24 cellular contexts compared by ENCODE assay signal in the genomic region with DNA sequence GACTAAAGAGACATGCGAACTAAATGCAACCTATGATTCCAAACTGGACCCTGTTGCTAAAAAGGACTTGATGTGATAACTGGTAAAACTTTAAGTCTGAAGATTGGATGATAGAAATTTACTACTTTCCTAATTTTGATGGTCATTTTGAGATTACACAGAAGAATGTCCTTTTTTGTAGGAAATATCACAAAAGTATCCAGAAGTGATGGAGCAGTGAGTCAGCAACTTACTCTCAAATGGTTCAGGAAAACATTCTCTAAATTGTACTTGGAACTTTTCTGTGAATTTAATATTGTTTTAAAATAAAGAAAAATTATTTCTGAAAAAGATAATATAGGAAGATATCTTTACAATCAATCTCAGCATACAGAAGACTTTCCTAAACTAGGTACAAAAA. TPM values are rescaled to one million over a fixed set of nuclear protein-coding genes. Genes with fewer than 3 reads are reported as not detected.
A peak's percentile ranks its signal among the peaks of the same experiment; 100 is the strongest.
DNase-seq lines count a peak whose midpoint lies in the region; ATAC-seq and TF ChIP-seq lines count a peak whose summit lies in the region.
"Had no signal": no experiment of that assay in that cellular context is flagged by ENCODE, and none has a peak within 500 bp of the region (broad histone marks: within the 10 kb centered on the region; RNA-seq: fewer than 3 reads in every experiment).

No MANE protein-coding gene starts in this region.

- no peak overlapping the region for H3K23ac ChIP-seq in IMR-90 (ENCODE audit: low read depth, low read length)

- H3K27me3 ChIP-seq in IMR-90 (ENCODE audit: control insufficient read depth, insufficient read depth, low read length) (no peaks in the 10 kb centered on the region), stomach (no peaks in the 10 kb centered on the region)
- H3K27me3 ChIP-seq: colonic mucosa, gastroesophageal sphincter, uterus had no signal

- CTCF ChIA-PET in IMR-90 (lab: Yijun Ruan, JAX) = no interaction called here
- CTCF ChIA-PET in WTC11 (lab: Charles Lee) = interaction anchor here (1.0 to 2.2 kb wide), 2 partner anchors 102 to 127 kb away, joined by 4 to 10 read pairs; no protein-coding TSS in a partner anchor

- H2AFZ ChIP-seq in IMR-90 (replicated peaks; ENCODE audit: low read length, poor library complexity) = no peak overlapping the region

- no peak overlapping the region for H3K14ac ChIP-seq in IMR-90 (replicated peaks; ENCODE audit: low read depth, low read length)

- no peak overlapping the region; the same call in 1 of the 2 replicates for H3K4me2 ChIP-seq in IMR-90 (ENCODE audit: low read depth, low read length)

- no peak overlapping the region for H3K4ac ChIP-seq in IMR-90 (ENCODE audit: low read depth, low read length)

- H4K91ac ChIP-seq in IMR-90 (ENCODE audit: insufficient read depth, low read depth, low read length) = no peak overlapping the region

- H4K20me1 ChIP-seq in IMR-90 (ENCODE audit: insufficient read depth, low read length) = no peaks in the 10 kb centered on the region

- TF ChIP-seq RAD21 in IMR-90 (IDR thresholded peaks at IDR 0.05; ENCODE audit: low read length) = no peak

- H3K56ac ChIP-seq in IMR-90 (ENCODE audit: extremely low read depth, insufficient read depth, low read length) = no peak overlapping the region

- H3K18ac ChIP-seq in IMR-90 (ENCODE audit: low read depth, low read length) = no peak overlapping the region

- H2AK5ac ChIP-seq in IMR-90 (ENCODE audit: low read depth, low read length) = no peak overlapping the region

- no CpG with 5 or more reads among the region's 1 CpG for WGBS in IMR-90 (ENCODE audit: extremely low coverage in 2 of 2, insufficient read length in 1 of 2), 2 experiments
- WGBS in stomach, 5 donors = 82 to 100% (median 95%) methylated on average over 1 of the region's 1 CpG

- H3K36me3 ChIP-seq in IMR-90 (ENCODE audit: control insufficient read depth, insufficient read depth, low read length) = no peaks in the 10 kb centered on the region
- no peaks in the 10 kb centered on the region for H3K36me3 ChIP-seq in stomach
- H3K36me3 ChIP-seq: colonic mucosa, gastroesophageal sphincter, uterus, WERI-Rb-1 had no signal

- TF ChIP-seq POLR2A in IMR-90 (IDR thresholded peaks at IDR 0.05; ENCODE audit: low read depth, low read length) (no peak), stomach (IDR thresholded peaks at IDR 0.05) (no peak)

- H2AK9ac ChIP-seq in IMR-90 (replicated peaks; ENCODE audit: low read depth, low read length, poor library complexity) = no peak overlapping the region

- no peak overlapping the region for H4K5ac ChIP-seq in IMR-90 (ENCODE audit: low read depth, low read length)

- H3K36me3 Mint-ChIP-seq in WTC11 = no peaks in the 10 kb centered on the region
- H3K36me3 Mint-ChIP-seq: CD4-positive, CD25-positive, alpha-beta regulatory T cell; memory B cell had no signal

- intact Hi-C loops in IMR-90 (cut with micrococcal nuclease) = no loop called here
- intact Hi-C loops in stomach (cut with DNase I; ENCODE audit: low total_unique reads) = no loop called here

- 0 out of 2 replicates have a peak overlapping the region, but pooled peaks have one; percentile 66 for H3K27ac Mint-ChIP-seq in WTC11
- H3K27ac Mint-ChIP-seq: activated CD4-positive, alpha-beta T cell treated with anti-CD3 and anti-CD28 coated beads, Interleukin-2, amount 10 ng/mL, durations not matched to agents 24 days and 14 days; CD4-positive, CD25-positive, alpha-beta regulatory T cell; memory B cell had no signal

- peak overlapping the region in 1 of 2 experiments; percentile 77; a peak in 1 of 4 replicates for H4K8ac ChIP-seq in IMR-90 (ENCODE audit: low read depth in 2 of 2, low read length in 2 of 2)

- H2BK5ac ChIP-seq in IMR-90 (ENCODE audit: low read depth, low read length, poor library complexity, severe bottlenecking) = peak overlapping the region; percentile 85

- H3K4me1 Mint-ChIP-seq in WTC11 = peaks cover 37% of the 10 kb centered on the region
- H3K4me1 Mint-ChIP-seq: activated CD4-positive, alpha-beta T cell treated with anti-CD3 and anti-CD28 coated beads, Interleukin-2, amount 10 ng/mL, durations not matched to agents 24 days and 14 days; CD4-positive, CD25-positive, alpha-beta regulatory T cell had no signal

- peaks cover 4% of the 10 kb centered on the region; the same call in 1 of the 2 replicates for H3K9me1 ChIP-seq in IMR-90 (ENCODE audit: insufficient read depth, low read length)

- no peak overlapping the region for H3K4me3 Mint-ChIP-seq in WTC11
- H3K4me3 Mint-ChIP-seq: activated CD4-positive, alpha-beta T cell treated with anti-CD3 and anti-CD28 coated beads, Interleukin-2, amount 10 ng/mL, durations not matched to agents 24 days and 14 days; activated T-cell treated with anti-CD3 and anti-CD28 coated beads, Interleukin-2, amount 50 U/mL, for 4 hours; memory B cell had no signal

- H3K4me3 ChIP-seq in IMR-90 (ENCODE audit: insufficient read depth, low read depth, low read length) (no peak overlapping the region), fibroblast of the aortic adventitia (ENCODE audit: low read depth, low read length) (no peak overlapping the region), stomach (no peak overlapping the region)
- H3K4me3 ChIP-seq: colonic mucosa, gastroesophageal sphincter, thoracic aorta, uterus had no signal

- 0 out of 2 replicates have a peak overlapping the region, but pooled peaks have one; percentile 1 for H2BK120ac ChIP-seq in IMR-90 (ENCODE audit: low read depth, low read length)

- no peaks in the 10 kb centered on the region for H3K9me3 ChIP-seq in IMR-90 (ENCODE audit: control insufficient read depth, insufficient read depth, low read length)
- no peaks in the 10 kb centered on the region for H3K9me3 ChIP-seq in stomach
- H3K9me3 ChIP-seq: colonic mucosa, thoracic aorta, uterus had no signal

- no peaks in the 10 kb centered on the region for H3K9me3 Mint-ChIP-seq in WTC11
- H3K9me3 Mint-ChIP-seq: activated CD4-positive, alpha-beta T cell treated with anti-CD3 and anti-CD28 coated beads, Interleukin-2, amount 10 ng/mL, durations not matched to agents 24 days and 14 days; activated T-cell treated with anti-CD3 and anti-CD28 coated beads, Interleukin-2, amount 50 U/mL, for 4 hours; memory B cell had no signal

- dilution Hi-C loops in IMR-90 (cut with HindIII; ENCODE audit: low sequenced_read_pairs, unreplicated experiment) = no loop called here

- ATAC-seq in IMR-90 (ENCODE audit: low read depth) = peak; percentile 50; the same call in 1 of the 2 replicates
- ATAC-seq in WTC11 = no peak
- no peak for ATAC-seq in left lobe of liver
- ATAC-seq: activated T-cell treated with anti-CD3 and anti-CD28 coated beads, Interleukin-2, amount 50 U/mL, for 4 hours; esophagus mucosa; gastroesophageal sphincter had no signal

- H2BK15ac ChIP-seq in IMR-90 (ENCODE audit: low read depth, low read length) = no peak overlapping the region

- peaks cover 41 to 68% of the 10 kb centered on the region in 2 experiments for H3K79me1 ChIP-seq in IMR-90 (ENCODE audit: low read depth in 1 of 2, low read length in 2 of 2)

- H3K4me1 ChIP-seq in IMR-90 (ENCODE audit: control insufficient read depth, insufficient read depth, low read length) (peaks cover 13% of the 10 kb centered on the region), stomach (no peaks in the 10 kb centered on the region)
- H3K4me1 ChIP-seq: colonic mucosa, uterus had no signal

- H3K27ac ChIP-seq in IMR-90 (ENCODE audit: insufficient read depth, low read length) (peak overlapping the region; percentile 17; the same call in 1 of the 2 replicates), stomach (no peak overlapping the region)
- H3K27ac ChIP-seq: colonic mucosa, gastroesophageal sphincter, RWPE1, thoracic aorta, uterus, WERI-Rb-1 had no signal

- no TSS peak for BruUV-seq in IMR-90 (replicated peaks; lab: Mats Ljungman, UMichigan)

- DNase-seq in IMR-90 (no peak), WTC11 (ENCODE audit: low spot score) (no peak), fibroblast of the aortic adventitia (ENCODE audit: low read depth) (peak; percentile 51), left lobe of liver (ENCODE audit: low spot score) (no peak), stomach (no peak), kidney tubule cell (ENCODE audit: low spot score) (no peak)
- DNase-seq in stimulated activated CD4-positive, alpha-beta T cell treated with anti-CD3 and anti-CD28 coated beads, Interleukin-15, amount 100 ng/mL, for 24 hours = no peak
- DNase-seq: activated CD4-positive, alpha-beta T cell treated with anti-CD3 and anti-CD28 coated beads, Interleukin-2, amount 10 ng/mL, durations not matched to agents 24 days and 14 days; activated naive CD4-positive, alpha-beta T cell treated with Interleukin-2 at 50 U/mL for 16 hours; activated T-cell treated with anti-CD3 and anti-CD28 coated beads, Interleukin-2, amount 50 U/mL, for 4 hours; CD4-positive, CD25-positive, alpha-beta regulatory T cell; colonic mucosa; effector memory CD4-positive, alpha-beta T cell; hippocampal formation; NCI-H1048; NCI-H1694 treated with DMSO at 0.1 percent for 48 hours; stimulated activated naive CD4-positive, alpha-beta T cell treated with Interleukin-2 at 50 U/mL for 16 hours; uterus; WERI-Rb-1 had no signal

- TF ChIP-seq CTCF in IMR-90 (conservative IDR thresholded peaks at IDR 0.05; ENCODE audit: low read depth, low read length) = no peak
- TF ChIP-seq CTCF in WTC11 (IDR thresholded peaks at IDR 0.05) = no peak
- no peak for TF ChIP-seq CTCF in fibroblast of the aortic adventitia (IDR thresholded peaks at IDR 0.05; ENCODE audit: insufficient read depth, low read length)
- no peak for TF ChIP-seq CTCF in stomach (IDR thresholded peaks at IDR 0.05)

- in situ Hi-C loops in IMR-90 (cut with MboI; ENCODE audit: low sequenced_read_pairs) = no loop called here

- H3K9ac ChIP-seq in IMR-90 (ENCODE audit: low read depth, low read length) = no peak overlapping the region

- no peaks in the 10 kb centered on the region for H3K27me3 Mint-ChIP-seq in WTC11 (ENCODE audit: low read depth)

- no peak overlapping the region for H2BK20ac ChIP-seq in IMR-90 (ENCODE audit: low read depth, low read length)

- no peak for TF ChIP-seq EP300 in stomach (IDR thresholded peaks at IDR 0.05)

- POLR2A ChIA-PET in IMR-90 (lab: Charles Lee; ENCODE audit: unreplicated experiment) = no interaction called here
- POLR2A ChIA-PET in WTC11 (lab: Charles Lee) = no interaction called here

TF ChIP-seq in IMR-90, 13 proteins besides CTCF, POLR2A, EP300 and RAD21 (continues in another document):
- TF ChIP-seq NFE2L2 (IDR thresholded peaks at IDR 0.05; ENCODE audit: low read depth, low read length) = peak; percentile 80

TF ChIP-seq in WTC11, 78 proteins besides CTCF, POLR2A, EP300 and RAD21 (continues in another document):
- TF ChIP-seq NFE2L1 (CRISPR knock-in tag; IDR thresholded peaks at IDR 0.05) (no peak), ZNF219 (CRISPR knock-in tag; IDR thresholded peaks at IDR 0.05; ENCODE audit: borderline replicate concordance) (no peak)

RNA-seq across cellular contexts. Expression of a gene that starts 19.9 kb away (rescaled TPM):
- total RNA-seq in IMR-90 (2012; rRNA removed) (91.7 and 102 TPM in 2 replicates), WTC11 (2021) (19.2 to 24.7 TPM (median 22.5 TPM) in 3 replicates), fibroblast of the aortic adventitia (ENCODE audit: low replicate concordance) (18.1 and 37.1 TPM in 2 replicates), left lobe of liver (0.91 TPM), stomach (10 to 100 TPM in 4 of 5 donors, 1 to 10 TPM in 1; 10.0 to 65.5 (median 14.2) TPM)
- polyA plus RNA-seq in IMR-90 (2012; rRNA removed) (33.0 and 33.9 TPM in 2 replicates), stomach (10 to 100 TPM in 1 of 3 donors, 1 to 10 TPM in 2; 2.2 to 15.4 (median 3.2) TPM)
- 6.0 and 6.4 TPM in 2 replicates for polyA plus RNA-seq in IMR-90 (2012; cell fraction: cytosol; rRNA removed)
- polyA plus RNA-seq in IMR-90 (2012; cell fraction: nucleus; rRNA removed; ENCODE audit: low replicate concordance) = 30.6 and 203 TPM in 2 replicates
